ENCODE assay signal across 32 cellular contexts in the genomic region with DNA sequence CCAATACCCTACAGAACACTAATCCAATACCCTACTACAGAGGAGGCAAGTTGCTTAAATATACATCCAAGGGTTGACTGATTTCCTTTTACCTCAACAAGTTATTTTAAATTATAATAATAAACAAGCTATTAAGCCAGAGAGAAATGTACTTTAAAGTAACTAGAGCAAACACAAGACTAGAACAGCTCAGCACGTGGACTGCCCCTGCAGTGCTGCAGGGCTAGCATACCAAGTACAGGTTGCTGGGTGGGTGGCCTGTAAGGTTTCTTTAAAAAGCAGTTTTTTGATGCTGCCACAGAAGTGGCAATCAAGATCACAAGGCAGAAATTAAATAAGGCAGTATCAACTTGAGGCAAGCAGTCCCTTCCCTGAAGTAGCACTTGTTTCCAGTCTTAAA.
"Had no signal": no experiment of that assay in that cellular context is flagged by ENCODE, and none has a peak within 500 bp of the region (broad histone marks: within the 10 kb centered on the region; RNA-seq: fewer than 3 reads in every experiment).

No MANE protein-coding gene starts in this region.

- H3K4me3 ChIP-seq: ascending aorta, cardiac muscle cell, coronary artery, dorsolateral prefrontal cortex, heart left ventricle, neural progenitor cell, spleen, suprapubic skin, tibial nerve had no signal

- H3K4me3 Mint-ChIP-seq: activated CD4-positive, alpha-beta memory T cell treated with anti-CD3 and anti-CD28 coated beads, Interleukin-2, amount 10 ng/mL, durations not matched to agents 7 days and 5 days; activated CD4-positive, alpha-beta T cell treated with anti-CD3 and anti-CD28 coated beads, Interleukin-2, amount 10 ng/mL, durations not matched to agents 7 days and 5 days; activated CD8-positive, alpha-beta memory T cell treated with anti-CD3 and anti-CD28 coated beads, Interleukin-2, amount 10 ng/mL, durations not matched to agents 7 days and 5 days; activated naive CD4-positive, alpha-beta T cell treated with anti-CD3 and anti-CD28 coated beads, Interleukin-2, amount 10 ng/mL, durations not matched to agents 7 days and 5 days; activated naive CD8-positive, alpha-beta T cell treated with anti-CD3 and anti-CD28 coated beads, Interleukin-2, amount 10 ng/mL, durations not matched to agents 7 days and 5 days; brain; immature natural killer cell; memory B cell; naive thymus-derived CD8-positive, alpha-beta T cell; neural progenitor cell; T-helper 17 cell; WTC11 had no signal

- H3K9me3 ChIP-seq: ascending aorta, heart left ventricle, spleen, suprapubic skin, tibial nerve had no signal

- H3K4me2 ChIP-seq: neural progenitor cell had no signal

- H2AFZ ChIP-seq: neural progenitor cell had no signal

- H3K27ac Mint-ChIP-seq: activated CD4-positive, alpha-beta memory T cell treated with anti-CD3 and anti-CD28 coated beads, Interleukin-2, amount 10 ng/mL, durations not matched to agents 7 days and 5 days; activated CD4-positive, alpha-beta T cell treated with anti-CD3 and anti-CD28 coated beads, Interleukin-2, amount 10 ng/mL, durations not matched to agents 7 days and 5 days; activated CD8-positive, alpha-beta memory T cell treated with anti-CD3 and anti-CD28 coated beads, Interleukin-2, amount 10 ng/mL, durations not matched to agents 7 days and 5 days; activated naive CD4-positive, alpha-beta T cell treated with anti-CD3 and anti-CD28 coated beads, Interleukin-2, amount 10 ng/mL, durations not matched to agents 7 days and 5 days; activated naive CD8-positive, alpha-beta T cell treated with anti-CD3 and anti-CD28 coated beads, Interleukin-2, amount 10 ng/mL, durations not matched to agents 7 days and 5 days; immature natural killer cell; neural progenitor cell; WTC11 had no signal

- H3K9me3 Mint-ChIP-seq: activated CD4-positive, alpha-beta memory T cell treated with anti-CD3 and anti-CD28 coated beads, Interleukin-2, amount 10 ng/mL, durations not matched to agents 7 days and 5 days; activated CD4-positive, alpha-beta T cell treated with anti-CD3 and anti-CD28 coated beads, Interleukin-2, amount 10 ng/mL, durations not matched to agents 7 days and 5 days; activated naive CD4-positive, alpha-beta T cell treated with anti-CD3 and anti-CD28 coated beads, Interleukin-2, amount 10 ng/mL, durations not matched to agents 7 days and 5 days; activated naive CD8-positive, alpha-beta T cell treated with anti-CD3 and anti-CD28 coated beads, Interleukin-2, amount 10 ng/mL, durations not matched to agents 7 days and 5 days; brain; immature natural killer cell; memory B cell; naive thymus-derived CD8-positive, alpha-beta T cell; neural progenitor cell; WTC11 had no signal

- H3K27ac ChIP-seq: ascending aorta, cardiac muscle cell, coronary artery, neural progenitor cell, spleen, suprapubic skin, tibial nerve had no signal

- H3K36me3 ChIP-seq: cardiac muscle cell, neural progenitor cell, suprapubic skin had no signal

- ATAC-seq: activated CD8-positive, alpha-beta memory T cell treated with anti-CD3 and anti-CD28 coated beads, Interleukin-2, amount 10 ng/mL, durations not matched to agents 7 days and 5 days; heart left ventricle; left colon; naive thymus-derived CD8-positive, alpha-beta T cell; right cardiac atrium; T-helper 17 cell; WTC11 had no signal

- H3K27me3 ChIP-seq: ascending aorta, cardiac muscle cell, dorsolateral prefrontal cortex, heart left ventricle, neural progenitor cell, spleen, suprapubic skin, tibial nerve had no signal

- H3K27me3 Mint-ChIP-seq: activated CD4-positive, alpha-beta memory T cell treated with anti-CD3 and anti-CD28 coated beads, Interleukin-2, amount 10 ng/mL, durations not matched to agents 7 days and 5 days; activated CD4-positive, alpha-beta T cell treated with anti-CD3 and anti-CD28 coated beads, Interleukin-2, amount 10 ng/mL, durations not matched to agents 7 days and 5 days; activated CD8-positive, alpha-beta memory T cell treated with anti-CD3 and anti-CD28 coated beads, Interleukin-2, amount 10 ng/mL, durations not matched to agents 7 days and 5 days; activated naive CD4-positive, alpha-beta T cell treated with anti-CD3 and anti-CD28 coated beads, Interleukin-2, amount 10 ng/mL, durations not matched to agents 7 days and 5 days; activated naive CD8-positive, alpha-beta T cell treated with anti-CD3 and anti-CD28 coated beads, Interleukin-2, amount 10 ng/mL, durations not matched to agents 7 days and 5 days; brain; memory B cell; naive thymus-derived CD8-positive, alpha-beta T cell; T-helper 17 cell had no signal

- H3K36me3 Mint-ChIP-seq: neural progenitor cell, WTC11 had no signal

- H3K9ac ChIP-seq: neural progenitor cell had no signal

- DNase-seq: activated CD4-positive, alpha-beta memory T cell treated with anti-CD3 and anti-CD28 coated beads, Interleukin-2, amount 10 ng/mL, durations not matched to agents 7 days and 5 days; activated CD4-positive, alpha-beta T cell treated with anti-CD3 and anti-CD28 coated beads for 1 hour; activated CD4-positive, alpha-beta T cell treated with anti-CD3 and anti-CD28 coated beads, Interleukin-2, amount 10 ng/mL, durations not matched to agents 7 days and 5 days; activated CD8-positive, alpha-beta memory T cell treated with anti-CD3 and anti-CD28 coated beads, Interleukin-2, amount 10 ng/mL, durations not matched to agents 7 days and 5 days; activated effector memory CD4-positive, alpha-beta T cell treated with Interleukin-2 at 50 U/mL for 16 hours; activated naive CD4-positive, alpha-beta T cell treated with anti-CD3 and anti-CD28 coated beads, Interleukin-2, amount 10 ng/mL, durations not matched to agents 7 days and 5 days; activated naive CD8-positive, alpha-beta T cell treated with anti-CD3 and anti-CD28 coated beads, Interleukin-2, amount 10 ng/mL, durations not matched to agents 7 days and 5 days; cerebellar nuclear complex; dorsolateral prefrontal cortex; effector memory CD4-positive, alpha-beta T cell; heart left ventricle; hypothalamus; immature natural killer cell; kidney; left colon; midbrain; naive thymus-derived CD8-positive, alpha-beta T cell; occipital lobe; right cardiac atrium; spleen; stimulated activated naive CD4-positive, alpha-beta T cell; T-helper 17 cell; T1000 had no signal
